1 cellular context compared by ENCODE assay signal in genomic region chr6:53833147-53833546, GRCh38.
TF ChIP-seq lines count a peak whose summit lies in the region.

No MANE protein-coding gene starts in this region.

TF ChIP-seq in HCT116, 20 proteins besides CTCF, POLR2A, EP300 and RAD21 (continued from another document):
- TF ChIP-seq MAX (IDR thresholded peaks at IDR 0.05) (no peak), REST (IDR thresholded peaks at IDR 0.05; ENCODE audit: low read depth) (no peak), CBX3 (IDR thresholded peaks at IDR 0.05; ENCODE audit: low read depth) (no peak), SP1 (IDR thresholded peaks at IDR 0.05; ENCODE audit: low read depth) (no peak), ZNF274 (IDR thresholded peaks at IDR 0.05; ENCODE audit: low read depth, low read length) (no peak), ELF1 (IDR thresholded peaks at IDR 0.05; ENCODE audit: borderline replicate concordance, low read depth) (no peak), ATF3 (IDR thresholded peaks at IDR 0.05) (no peak), ZBTB33 (IDR thresholded peaks at IDR 0.05; ENCODE audit: extremely low read depth, insufficient replicate concordance, low read length) (no peak), POLR2AphosphoS5 (IDR thresholded peaks at IDR 0.05; ENCODE audit: low read depth, low read length) (no peak), JUND (IDR thresholded peaks at IDR 0.05) (no peak), YY1 (IDR thresholded peaks at IDR 0.05; ENCODE audit: extremely low read depth, insufficient replicate concordance, low read depth, low read length) (no peak)
